Comparison of ENCODE assay signal across 11 cellular contexts in the genomic region with DNA sequence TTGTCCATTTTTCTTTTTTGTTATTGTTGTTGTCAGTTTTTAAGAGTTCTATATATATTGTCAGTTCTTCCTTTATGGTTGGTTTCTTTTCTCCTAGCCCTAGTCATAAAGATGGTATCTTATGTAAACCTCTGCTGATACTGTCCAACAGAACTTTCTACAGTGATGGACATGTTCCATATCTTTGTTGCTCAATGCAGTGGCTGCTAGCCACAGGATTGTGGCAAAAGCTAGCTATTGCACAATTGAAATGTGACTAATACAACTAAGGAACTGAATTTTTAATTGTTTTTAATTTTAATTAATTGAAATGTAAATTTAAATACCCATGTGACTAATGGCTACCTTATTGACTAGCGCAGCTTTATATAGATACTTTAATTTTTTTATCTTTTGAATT.
DNase-seq lines count a peak whose midpoint lies in the region; ATAC-seq and TF ChIP-seq lines count a peak whose summit lies in the region.
"Had no signal": no experiment of that assay in that cellular context is flagged by ENCODE, and none has a peak within 500 bp of the region (broad histone marks: within the 10 kb centered on the region; RNA-seq: fewer than 3 reads in every experiment).

No MANE protein-coding gene starts in this region.

- no peaks in the 10 kb centered on the region for H3K27me3 Mint-ChIP-seq in activated T-helper 2 cell treated with anti-CD3 and anti-CD28 coated beads, Interferon-gamma antibody, Interleukin-2, Interleukin-4, amounts not matched to agents 10 μg/mL and 5 μg/mL and 100 μg/mL, durations not matched to agents 14 hours and 24 hours and 36 hours (ENCODE audit: low read depth)
- H3K27me3 Mint-ChIP-seq: CD8-positive, alpha-beta memory T cell had no signal

- WGBS in adrenal gland, 4 donors, result 83 to 94% (median 92%) methylated on average over 1 of the region's 1 CpG

- no peaks in the 10 kb centered on the region for H3K36me3 Mint-ChIP-seq in activated T-helper 2 cell treated with anti-CD3 and anti-CD28 coated beads, Interferon-gamma antibody, Interleukin-2, Interleukin-4, amounts not matched to agents 10 μg/mL and 5 μg/mL and 100 μg/mL, durations not matched to agents 14 hours and 24 hours and 36 hours (ENCODE audit: low read depth)
- H3K36me3 Mint-ChIP-seq: CD8-positive, alpha-beta memory T cell had no signal

- no peaks in the 10 kb centered on the region for H3K27me3 ChIP-seq in adrenal gland
- H3K27me3 ChIP-seq in left lung, result no peaks in the 10 kb centered on the region
- H3K27me3 ChIP-seq: pancreas had no signal

- intact Hi-C loops in adrenal gland (cut with DNase I) (no loop called here), left lung (cut with DNase I) (no loop called here)
- intact Hi-C loops in activated T-helper 2 cell treated with anti-CD3 and anti-CD28 coated beads, Interferon-gamma antibody, Interleukin-2, Interleukin-4, amounts not matched to agents 10 μg/mL and 5 μg/mL and 100 μg/mL, durations not matched to agents 14 hours and 24 hours and 36 hours (cut with micrococcal nuclease), result no loop called here

- no peak for TF ChIP-seq CTCF in AG09309 (IDR thresholded peaks at IDR 0.05; ENCODE audit: control insufficient read depth, insufficient read depth, low read depth, low read length, missing control alignments)
- TF ChIP-seq CTCF in adrenal gland (IDR thresholded peaks at IDR 0.05), result no peak
- no peak for TF ChIP-seq CTCF in left lung (IDR thresholded peaks at IDR 0.05)

- H3K36me3 ChIP-seq in adrenal gland (replicated peaks in 1 of 2), result no peaks in the 10 kb centered on the region
- H3K36me3 ChIP-seq in left lung, result no peaks in the 10 kb centered on the region
- H3K36me3 ChIP-seq: pancreas had no signal

- TF ChIP-seq POLR2A in adrenal gland (IDR thresholded peaks at IDR 0.05), result no peak

- no peaks in the 10 kb centered on the region for H3K9me3 ChIP-seq in adrenal gland (replicated peaks in 1 of 3)
- no peaks in the 10 kb centered on the region for H3K9me3 ChIP-seq in left lung
- H3K9me3 ChIP-seq: pancreas had no signal

- peaks cover 3% of the 10 kb centered on the region for H3K9me3 Mint-ChIP-seq in activated T-helper 2 cell treated with anti-CD3 and anti-CD28 coated beads, Interferon-gamma antibody, Interleukin-2, Interleukin-4, amounts not matched to agents 10 μg/mL and 5 μg/mL and 100 μg/mL, durations not matched to agents 14 hours and 24 hours and 36 hours

- no peak overlapping the region for H3K4me3 ChIP-seq in AG09309 (ENCODE audit: control insufficient read depth, low read depth, low read length)
- H3K4me3 ChIP-seq in adrenal gland, result no peak overlapping the region
- no peak overlapping the region for H3K4me3 ChIP-seq in left lung
- H3K4me3 ChIP-seq: pancreas had no signal

- peak; percentile 33 for ATAC-seq in left lung
- ATAC-seq: pancreas had no signal

- no peak overlapping the region for H3K4me3 Mint-ChIP-seq in activated T-helper 2 cell treated with anti-CD3 and anti-CD28 coated beads, Interferon-gamma antibody, Interleukin-2, Interleukin-4, amounts not matched to agents 10 μg/mL and 5 μg/mL and 100 μg/mL, durations not matched to agents 14 hours and 24 hours and 36 hours (ENCODE audit: low read depth)
- H3K4me3 Mint-ChIP-seq: CD8-positive, alpha-beta memory T cell had no signal

- in situ Hi-C loops in ACHN (cut with HindIII; ENCODE audit: low pct_ligation_motif_present, low pct_unique_long_range_greater_than_20kb, low sequenced_read_pairs), result no loop called here

- DNase-seq in AG09309 (ENCODE audit: low read depth), result peak; percentile 23
- peak; percentile 81 for DNase-seq in LHCN-M2 (ENCODE audit: low read depth)
- peak in 6 of 7 donors; percentile 22 to 52 (median 34) for DNase-seq in adrenal gland
- no peak for DNase-seq in left lung
- no peak for DNase-seq in ACHN
- DNase-seq in activated T-helper 2 cell treated with anti-CD3 and anti-CD28 coated beads, Interferon-gamma antibody, Interleukin-2, Interleukin-4, amounts not matched to agents 10 μg/mL and 5 μg/mL and 100 μg/mL, durations not matched to agents 14 hours and 24 hours and 36 hours (ENCODE audit: low spot score), result no peak
- DNase-seq in NCI-H187 (lab: John Stamatoyannopoulos, UW), result no peak
- no peak for DNase-seq in effector CD8-positive, alpha-beta T cell (lab: John Stamatoyannopoulos, UW)
- DNase-seq: CD8-positive, alpha-beta memory T cell; NCI-H774; pancreas had no signal

- H3K27ac Mint-ChIP-seq in activated T-helper 2 cell treated with anti-CD3 and anti-CD28 coated beads, Interferon-gamma antibody, Interleukin-2, Interleukin-4, amounts not matched to agents 10 μg/mL and 5 μg/mL and 100 μg/mL, durations not matched to agents 14 hours and 24 hours and 36 hours, result no peak overlapping the region
- H3K27ac Mint-ChIP-seq: CD8-positive, alpha-beta memory T cell had no signal

- H3K4me1 Mint-ChIP-seq in activated T-helper 2 cell treated with anti-CD3 and anti-CD28 coated beads, Interferon-gamma antibody, Interleukin-2, Interleukin-4, amounts not matched to agents 10 μg/mL and 5 μg/mL and 100 μg/mL, durations not matched to agents 14 hours and 24 hours and 36 hours (ENCODE audit: low read depth), result no peaks in the 10 kb centered on the region
- H3K4me1 Mint-ChIP-seq: CD8-positive, alpha-beta memory T cell had no signal

- no peak overlapping the region for H3K27ac ChIP-seq in adrenal gland
- no peak overlapping the region for H3K27ac ChIP-seq in left lung
- H3K27ac ChIP-seq: pancreas had no signal

- H3K4me1 ChIP-seq in adrenal gland (replicated peaks in 1 of 2) (peaks cover 5 to 6% of the 10 kb centered on the region in 2 donors), left lung (peaks cover 0 to 6% of the 10 kb centered on the region in 2 donors)
- H3K4me1 ChIP-seq: pancreas had no signal

Comparison
In these comparisons a context has a peak if more than half of its experiments do, and no peak if none do; other contexts are left out.
1. DNase-seq: peak in AG09309 (single experiment), LHCN-M2 (single experiment) and adrenal gland (6 of 7); none in left lung (0 of 2), ACHN (single experiment), activated T-helper 2 cell treated with anti-CD3 and anti-CD28 coated beads, Interferon-gamma antibody, Interleukin-2, Interleukin-4, amounts not matched to agents 10 μg/mL and 5 μg/mL and 100 μg/mL, durations not matched to agents 14 hours and 24 hours and 36 hours (single experiment), NCI-H187 (0 of 2) and effector CD8-positive, alpha-beta T cell (single experiment).